ENCODE assay signal across 24 cellular contexts in the genomic region with DNA sequence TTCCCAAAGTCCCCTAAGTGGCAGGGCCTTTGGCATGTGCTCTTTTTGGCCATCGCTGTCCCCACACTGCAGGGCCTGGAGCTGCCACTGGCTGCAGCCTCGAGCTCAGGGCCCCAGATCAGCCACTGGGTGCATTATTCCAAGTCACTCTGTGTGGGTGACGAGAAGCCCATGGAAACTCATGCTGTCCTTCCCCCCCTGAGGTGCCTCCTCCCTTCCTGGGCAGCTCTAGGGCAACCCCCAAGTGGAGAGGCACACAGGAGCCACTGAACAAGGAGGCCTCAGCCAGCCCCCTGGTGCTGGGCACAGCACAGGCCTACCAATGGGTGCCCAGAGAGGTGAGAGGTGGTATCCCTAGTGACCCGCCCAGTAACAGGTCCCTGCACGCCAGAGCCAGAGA.
"Had no signal": no experiment of that assay in that cellular context is flagged by ENCODE, and none has a peak within 500 bp of the region (broad histone marks: within the 10 kb centered on the region; RNA-seq: fewer than 3 reads in every experiment).

No MANE protein-coding gene starts in this region.

- H3K36me3 ChIP-seq: brain microvascular endothelial cell, esophagus muscularis mucosa, gastroesophageal sphincter had no signal

- H3K27me3 ChIP-seq: brain microvascular endothelial cell had no signal

- ATAC-seq: activated CD4-positive, CD25-positive, alpha-beta regulatory T cell treated with anti-CD3 and anti-CD28 coated beads, Interleukin-2, amount 50 U/mL, for 24 hours; activated CD8-positive, alpha-beta T cell treated with anti-CD3 and anti-CD28 coated beads for 36 hours; activated T-cell treated with anti-CD3 and anti-CD28 coated beads, Interleukin-2, amount 50 U/mL, for 4 hours; activated T-helper 17 cell treated with anti-CD3 and anti-CD28 coated beads, Interleukin-2, amount 50 U/mL, for 72 hours; effector memory CD8-positive, alpha-beta T cell; gastroesophageal sphincter had no signal

- H3K9me3 ChIP-seq: esophagus muscularis mucosa, gastroesophageal sphincter had no signal

- H3K27ac ChIP-seq: brain microvascular endothelial cell, esophagus muscularis mucosa, gastroesophageal sphincter had no signal

- DNase-seq: activated B cell treated with CpG ODN at 0.5 μM for 24 hours; activated CD4-positive, alpha-beta T cell treated with anti-CD3 and anti-CD28 coated beads for 48 hours; activated CD4-positive, alpha-beta T cell treated with anti-CD3 and anti-CD28 coated beads, Interleukin-2, amount 50 U/mL, for 1 hour; activated CD4-positive, alpha-beta T cell treated with anti-CD3 and anti-CD28 coated beads, Interleukin-2, amount 50 U/mL, for 48 hours; activated CD8-positive, alpha-beta memory T cell treated with anti-CD3 and anti-CD28 coated beads for 24 hours; activated CD8-positive, alpha-beta T cell treated with anti-CD3 and anti-CD28 coated beads for 36 hours; activated effector memory CD4-positive, alpha-beta T cell treated with Interleukin-2 at 50 U/mL for 16 hours; activated gamma-delta T cell treated with Interleukin-2 at 50 U/mL for 16 hours; activated naive CD4-positive, alpha-beta T cell treated with anti-CD3 and anti-CD28 coated beads, Interleukin-2, amount 50 U/mL, for 16 hours; activated naive CD4-positive, alpha-beta T cell treated with Interleukin-2 at 50 U/mL for 16 hours; activated T-cell treated with anti-CD3 and anti-CD28 coated beads, Interleukin-2, amount 50 U/mL, for 4 hours; amniotic stem cell; brain microvascular endothelial cell; cortex of kidney; dermis blood vessel endothelial cell; effector CD4-positive, alpha-beta T cell; effector memory CD8-positive, alpha-beta T cell; erythroblast; foreskin melanocyte; T-helper 2 cell had no signal

- H3K4me3 ChIP-seq: esophagus muscularis mucosa, gastroesophageal sphincter had no signal
